ENCODE assay signal across 20 cellular contexts in the genomic region with DNA sequence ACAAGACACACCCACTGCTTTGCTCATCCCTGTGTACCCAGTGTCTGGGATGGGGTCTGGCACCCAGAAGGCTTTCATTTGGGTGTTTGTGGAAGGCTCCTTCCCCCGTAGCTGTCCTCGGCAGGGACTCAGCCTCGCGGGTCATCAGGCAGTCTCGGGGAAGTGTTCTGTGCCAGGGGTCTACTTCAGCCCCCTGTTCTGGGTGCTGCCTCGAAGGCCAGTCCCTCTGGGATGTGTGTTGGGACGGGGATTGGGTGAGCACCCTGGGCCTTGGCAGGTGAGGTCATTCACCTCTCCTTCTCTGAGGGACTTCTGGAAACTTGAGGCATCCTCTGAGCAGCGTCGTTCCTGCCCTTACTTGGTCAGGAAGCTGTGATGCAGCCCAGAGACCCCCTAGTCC.
"Had no signal": no experiment of that assay in that cellular context is flagged by ENCODE, and none has a peak within 500 bp of the region (broad histone marks: within the 10 kb centered on the region; RNA-seq: fewer than 3 reads in every experiment).

No MANE protein-coding gene starts in this region.

- H3K4me1 ChIP-seq: ascending aorta, psoas muscle had no signal

- H3K4me3 ChIP-seq: ascending aorta, gastrocnemius medialis, heart left ventricle, psoas muscle, stomach, testis had no signal

- H3K9me3 ChIP-seq: ascending aorta, breast epithelium, gastrocnemius medialis, heart left ventricle, psoas muscle, stomach, testis had no signal

- H3K27me3 ChIP-seq: ascending aorta, breast epithelium, gastrocnemius medialis, heart left ventricle, testis had no signal

- H3K27ac ChIP-seq: ascending aorta, gastrocnemius medialis, heart left ventricle, psoas muscle, testis had no signal

- H3K36me3 ChIP-seq: ascending aorta, breast epithelium, gastrocnemius medialis, heart left ventricle, stomach had no signal

- DNase-seq: activated CD4-positive, alpha-beta T cell treated with anti-CD3 and anti-CD28 coated beads for 1 hour; activated CD4-positive, alpha-beta T cell treated with anti-CD3 and anti-CD28 coated beads, Interleukin-2, amount 50 U/mL, for 4 hours; activated naive CD4-positive, alpha-beta T cell treated with Interleukin-2 at 50 U/mL for 16 hours; activated naive CD8-positive, alpha-beta T cell treated with anti-CD3 and anti-CD28 coated beads, Interleukin-2, amount 50 U/mL, for 24 hours; activated T-cell treated with anti-CD3 and anti-CD28 coated beads for 4 hours; cerebellar nuclear complex; erythroblast; gastrocnemius medialis; heart left ventricle; mammary epithelial cell; naive thymus-derived CD8-positive, alpha-beta T cell; psoas muscle; stimulated activated CD4-positive, alpha-beta T cell treated with anti-CD3 and anti-CD28 coated beads, Interleukin-12 subunit alpha, Interleukin-12 subunit beta, amount 100 ng/mL, for 4 hours; stimulated activated CD4-positive, alpha-beta T cell treated with anti-CD3 and anti-CD28 coated beads, Interleukin-2, amount 100 ng/mL, for 24 hours; stomach; T-cell; T-helper 9 cell; testis had no signal
